In the genomic region with DNA sequence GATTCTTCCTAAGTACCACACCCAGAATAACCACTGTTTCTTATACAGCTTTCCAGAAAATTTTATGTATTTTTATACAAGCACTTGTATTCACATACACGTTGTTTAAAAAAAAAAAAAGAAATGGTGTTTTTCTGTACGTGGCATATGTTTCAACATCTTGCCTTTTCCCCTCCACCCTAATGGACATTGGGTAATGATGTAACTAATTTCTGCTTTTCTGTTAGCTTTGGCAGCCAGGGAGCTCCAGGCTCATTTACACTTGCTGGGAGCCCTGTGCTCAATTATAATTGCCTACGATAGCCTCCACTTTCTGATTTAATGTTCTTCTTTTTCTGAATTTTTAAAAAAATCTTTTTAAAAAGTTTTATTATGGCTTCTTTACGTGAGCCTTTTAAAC, we compare ENCODE assay signal across 16 cellular contexts.
"Had no signal": no experiment of that assay in that cellular context is flagged by ENCODE, and none has a peak within 500 bp of the region (broad histone marks: within the 10 kb centered on the region; RNA-seq: fewer than 3 reads in every experiment).

No MANE protein-coding gene starts in this region.

- H3K36me3 Mint-ChIP-seq: activated naive CD4-positive, alpha-beta T cell treated with anti-CD3 and anti-CD28 coated beads, Interleukin-2, amount 50 U/mL, for 72 hours had no signal

- ATAC-seq: activated CD4-positive, CD25-positive, alpha-beta regulatory T cell treated with anti-CD3 and anti-CD28 coated beads, Interleukin-2, amount 50 U/mL, for 24 hours; activated naive CD4-positive, alpha-beta T cell treated with anti-CD3 and anti-CD28 coated beads, Interleukin-2, amount 50 U/mL, for 72 hours; body of pancreas; effector memory CD8-positive, alpha-beta T cell had no signal

- DNase-seq: activated effector memory CD4-positive, alpha-beta T cell treated with Interleukin-2 at 50 U/mL for 16 hours; amniotic stem cell; effector memory CD8-positive, alpha-beta T cell; kidney glomerular epithelial cell; lower lobe of right lung; midbrain; thyroid gland; uterus had no signal

- H3K4me3 ChIP-seq: body of pancreas, hepatocyte, lower lobe of right lung, thyroid gland, uterus had no signal

- H3K36me3 ChIP-seq: lower lobe of right lung, thyroid gland, uterus had no signal

- H3K4me3 Mint-ChIP-seq: central memory CD8-positive, alpha-beta T cell; dendritic cell treated with granulocyte-macrophage colony-stimulating factor and Interleukin-4, amounts not matched to agents 40 ng/mL and 50 ng/mL, for 4 days; effector memory CD8-positive, alpha-beta T cell had no signal

- H3K9me3 ChIP-seq: body of pancreas, lower lobe of right lung, thyroid gland, uterus had no signal

- H3K9me3 Mint-ChIP-seq: activated naive CD4-positive, alpha-beta T cell treated with anti-CD3 and anti-CD28 coated beads, Interleukin-2, amount 50 U/mL, for 72 hours; central memory CD8-positive, alpha-beta T cell; effector memory CD8-positive, alpha-beta T cell had no signal

- H3K27me3 ChIP-seq: body of pancreas, hepatocyte, thyroid gland, uterus had no signal

- H3K27ac Mint-ChIP-seq: activated naive CD4-positive, alpha-beta T cell treated with anti-CD3 and anti-CD28 coated beads, Interleukin-2, amount 50 U/mL, for 72 hours; dendritic cell treated with granulocyte-macrophage colony-stimulating factor and Interleukin-4, amounts not matched to agents 40 ng/mL and 50 ng/mL, for 4 days; effector memory CD8-positive, alpha-beta T cell had no signal

- H3K27ac ChIP-seq: body of pancreas, epithelial cell of prostate, hepatocyte, lower lobe of right lung, parathyroid adenoma, thyroid gland, uterus had no signal

- H3K4me1 ChIP-seq: lower lobe of right lung, parathyroid adenoma, thyroid gland, uterus had no signal
